8 cellular contexts compared by ENCODE assay signal in the genomic region with DNA sequence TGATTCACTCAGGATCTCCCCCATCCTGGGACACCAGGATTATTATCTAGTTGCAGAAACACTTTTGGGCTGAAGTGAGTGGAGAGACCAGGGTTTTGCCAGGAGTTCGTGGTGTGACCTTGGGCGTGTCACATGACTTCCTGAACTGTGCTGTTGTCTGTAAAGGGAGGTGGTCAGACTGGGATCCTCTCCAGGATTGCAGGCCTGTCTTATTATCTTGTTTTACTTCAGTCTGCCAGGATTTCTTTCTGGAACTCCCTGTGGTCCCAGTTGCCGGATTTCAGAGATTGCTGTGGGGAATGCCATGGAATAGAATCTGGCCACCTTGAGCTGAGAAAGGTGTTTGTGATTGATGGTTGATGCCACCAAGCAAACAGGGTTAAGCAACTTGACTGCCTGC. TPM values are rescaled to one million over a fixed set of nuclear protein-coding genes. Genes with fewer than 3 reads are reported as not detected.
DNase-seq lines count a peak whose midpoint lies in the region; ATAC-seq and TF ChIP-seq lines count a peak whose summit lies in the region.

No MANE protein-coding gene starts in this region.

- H3K9me3 ChIP-seq in lung (ENCODE audit: control insufficient read depth in 2 of 2, insufficient read depth in 1 of 2, low read length in 1 of 2) (no peaks in the 10 kb centered on the region), tibial artery (no peaks in the 10 kb centered on the region)

- H3K4me3 Mint-ChIP-seq in activated CD4-positive, alpha-beta T cell treated with anti-CD3 and anti-CD28 coated beads, Interleukin-2, amount 10 ng/mL, durations not matched to agents 24 days and 14 days, result no peak overlapping the region

- WGBS in lung, 2 donors, result 29 to 39% methylated on average over 3 of the region's 3 CpGs

- H3K27me3 ChIP-seq in brain microvascular endothelial cell (replicated peaks) (no peaks in the 10 kb centered on the region), lung (ENCODE audit: control insufficient read depth, insufficient read depth) (no peaks in the 10 kb centered on the region), tibial artery (no peaks in the 10 kb centered on the region)

- in situ Hi-C loops in brain microvascular endothelial cell (cut with HindIII; ENCODE audit: low pct_ligation_motif_present, low sequenced_read_pairs), result no loop called here

- intact Hi-C loops in activated CD4-positive, alpha-beta T cell treated with anti-CD3 and anti-CD28 coated beads, Interleukin-2, amount 10 ng/mL, durations not matched to agents 24 days and 14 days (cut with micrococcal nuclease), result no loop called here
- intact Hi-C loops in tibial artery (cut with DNase I; ENCODE audit: low total_unique reads), result no loop called here

- no peaks in the 10 kb centered on the region for H3K9me3 Mint-ChIP-seq in activated CD4-positive, alpha-beta T cell treated with anti-CD3 and anti-CD28 coated beads, Interleukin-2, amount 10 ng/mL, durations not matched to agents 24 days and 14 days

- peaks cover 56% of the 10 kb centered on the region for H3K36me3 Mint-ChIP-seq in activated CD4-positive, alpha-beta T cell treated with anti-CD3 and anti-CD28 coated beads, Interleukin-2, amount 10 ng/mL, durations not matched to agents 24 days and 14 days (ENCODE audit: low read depth)

- H3K27me3 Mint-ChIP-seq in activated CD4-positive, alpha-beta T cell treated with anti-CD3 and anti-CD28 coated beads, Interleukin-2, amount 10 ng/mL, durations not matched to agents 24 days and 14 days, result no peaks in the 10 kb centered on the region

- peaks cover 21% of the 10 kb centered on the region for H3K4me1 Mint-ChIP-seq in activated CD4-positive, alpha-beta T cell treated with anti-CD3 and anti-CD28 coated beads, Interleukin-2, amount 10 ng/mL, durations not matched to agents 24 days and 14 days

- H3K36me3 ChIP-seq in brain microvascular endothelial cell (replicated peaks), result peaks cover 13% of the 10 kb centered on the region
- peaks cover 8 to 17% of the 10 kb centered on the region in 2 donors for H3K36me3 ChIP-seq in lung (ENCODE audit: control insufficient read depth in 2 of 2, insufficient read depth in 2 of 2, low read length in 2 of 2)
- H3K36me3 ChIP-seq in tibial artery, result peaks cover 27 to 65% (median 51%) of the 10 kb centered on the region in 3 donors

- H3K4me3 ChIP-seq in brain microvascular endothelial cell (ENCODE audit: low read depth, low read length) (no peak overlapping the region), lung (no peak overlapping the region), tibial artery (no peak overlapping the region)

- peaks cover 22 to 27% of the 10 kb centered on the region in 2 donors for H3K4me1 ChIP-seq in lung (ENCODE audit: control insufficient read depth in 2 of 2, insufficient read depth in 2 of 2, low read length in 2 of 2)
- peaks cover 0 to 19% (median 4%) of the 10 kb centered on the region in 4 donors for H3K4me1 ChIP-seq in tibial artery

- no peak overlapping the region for H3K27ac ChIP-seq in brain microvascular endothelial cell
- H3K27ac ChIP-seq in lung (ENCODE audit: low read depth in 1 of 2, low read length in 1 of 2), result peak overlapping the region; percentile 62 to 83
- peak overlapping the region; percentile 23 to 33 for H3K27ac ChIP-seq in tibial artery

- TF ChIP-seq CTCF in brain microvascular endothelial cell (IDR thresholded peaks at IDR 0.05; ENCODE audit: low read depth, low read length, missing control alignments) (no peak), lung (IDR thresholded peaks at IDR 0.05; ENCODE audit: control extremely low read depth, extremely low read depth) (no peak), tibial artery (IDR thresholded peaks at IDR 0.05) (no peak)

- peak overlapping the region; percentile 11 for H3K27ac Mint-ChIP-seq in activated CD4-positive, alpha-beta T cell treated with anti-CD3 and anti-CD28 coated beads, Interleukin-2, amount 10 ng/mL, durations not matched to agents 24 days and 14 days

- peak; percentile 62 for DNase-seq in activated CD4-positive, alpha-beta T cell treated with anti-CD3 and anti-CD28 coated beads, Interleukin-2, amount 10 ng/mL, durations not matched to agents 24 days and 14 days
- no peak for DNase-seq in activated CD4-positive, alpha-beta T cell treated with anti-CD3 and anti-CD28 coated beads for 4 hours
- DNase-seq in brain microvascular endothelial cell (peak; percentile 60), lung (ENCODE audit: low spot score) (peak; percentile 44), tibial artery (peak; percentile 79 to 84), NCI-H526 (lab: John Stamatoyannopoulos, UW) (no peak)

- ATAC-seq in lung (ENCODE audit: insufficient read depth, low FRiP score) (no peak), GM18858 (IDR thresholded peaks at IDR 0.05; ENCODE audit: unreplicated experiment) (no peak), GM18517 (IDR thresholded peaks at IDR 0.05; ENCODE audit: unreplicated experiment) (no peak)

RNA-seq across cellular contexts. Expression of a gene that starts 35.8 kb away (rescaled TPM):
- total RNA-seq in activated CD4-positive, alpha-beta T cell treated with anti-CD3 and anti-CD28 coated beads, Interleukin-2, amount 10 ng/mL, durations not matched to agents 24 days and 14 days, result 37.2 and 41.9 TPM in 2 replicates
- total RNA-seq in lung, result 10 to 100 TPM; 39.4 to 43.0 TPM
- polyA plus RNA-seq in lung, result 10 to 100 TPM; 18.9 to 25.4 TPM

RNA-seq across cellular contexts. Expression of a gene that starts 54.7 kb away (rescaled TPM):
- total RNA-seq in activated CD4-positive, alpha-beta T cell treated with anti-CD3 and anti-CD28 coated beads, Interleukin-2, amount 10 ng/mL, durations not matched to agents 24 days and 14 days, result 1.1 and 2.1 TPM in 2 replicates
- 10 to 100 TPM; 34.6 to 56.7 TPM for total RNA-seq in lung
- 10 to 100 TPM in 1 of 2 donors, 1 to 10 TPM in 1; 7.2 to 34.4 TPM for polyA plus RNA-seq in lung

Comparison
In these comparisons a context has a peak if more than half of its experiments do, and no peak if none do; other contexts are left out.
1. DNase-seq: peak in activated CD4-positive, alpha-beta T cell treated with anti-CD3 and anti-CD28 coated beads, Interleukin-2, amount 10 ng/mL, durations not matched to agents 24 days and 14 days (single experiment), brain microvascular endothelial cell (single experiment), lung (single experiment) and tibial artery (2 of 2); none in activated CD4-positive, alpha-beta T cell treated with anti-CD3 and anti-CD28 coated beads for 4 hours (0 of 2) and NCI-H526 (0 of 2).
2. RNA of a gene that starts 54.7 kb away (total RNA-seq): 34.6 to 56.7 TPM in lung; 1.1 to 2.1 TPM in activated CD4-positive, alpha-beta T cell treated with anti-CD3 and anti-CD28 coated beads, Interleukin-2, amount 10 ng/mL, durations not matched to agents 24 days and 14 days; every median in the first group is over 10 times any median in the second.